In the genomic region with DNA sequence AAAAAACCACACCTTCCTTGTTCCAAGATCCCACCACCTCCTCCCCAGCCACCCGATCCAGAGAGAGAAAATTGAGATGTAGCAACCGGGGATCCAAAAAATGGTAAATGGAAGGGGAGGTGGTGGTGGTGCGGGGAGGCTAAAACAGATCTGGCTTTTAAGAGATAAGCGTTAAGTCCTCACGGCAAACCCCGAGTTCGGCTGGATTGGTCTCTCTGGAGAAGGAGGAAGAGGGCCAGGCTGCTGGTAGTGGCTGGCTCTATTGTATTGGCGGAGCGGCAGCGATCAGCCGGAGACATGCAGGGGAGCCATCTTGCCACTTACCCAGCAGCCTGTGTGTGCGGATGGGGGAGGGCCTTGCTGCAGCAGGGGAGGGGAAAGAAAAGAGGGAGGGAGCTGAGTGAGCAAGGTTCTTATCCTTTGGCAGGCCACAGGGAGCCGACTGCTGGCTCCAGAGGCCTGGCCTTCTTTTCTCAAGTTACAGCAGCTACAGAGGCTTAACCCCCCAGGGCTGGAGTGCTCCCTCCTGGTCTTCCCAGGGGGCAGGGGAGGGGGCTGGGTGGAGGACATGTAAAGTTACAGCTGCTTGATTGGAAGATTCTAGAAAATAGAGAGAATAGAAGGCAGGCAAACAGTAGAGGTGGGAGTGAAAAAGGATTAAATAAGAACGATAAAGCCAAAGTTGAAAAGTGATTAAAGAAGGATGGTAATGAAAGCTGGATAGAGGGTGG, we compare ENCODE assay signal across 8 cellular contexts. TPM values are rescaled to one million over a fixed set of nuclear protein-coding genes. Genes with fewer than 3 reads are reported as not detected.
DNase-seq lines count a peak whose midpoint lies in the region; ATAC-seq lines count a peak whose summit lies in the region.

No MANE protein-coding gene starts in this region.

- peak overlapping the region; percentile 93 for H3K4me3 Mint-ChIP-seq in T-helper 17 cell

- no peaks in the 10 kb centered on the region for H3K27me3 Mint-ChIP-seq in T-helper 17 cell

- peaks cover 24% of the 10 kb centered on the region for H3K4me1 Mint-ChIP-seq in T-helper 17 cell

- ATAC-seq in GM18867 (IDR thresholded peaks at IDR 0.05; ENCODE audit: unreplicated experiment): peak; percentile 86
- ATAC-seq in HG03103 (IDR thresholded peaks at IDR 0.05; ENCODE audit: low read depth, unreplicated experiment): peak; percentile 89
- peak; percentile 92 for ATAC-seq in T-helper 17 cell

- peak; percentile 59 to 68 (median 66) for DNase-seq in T-helper 17 cell
- peak; percentile 72 for DNase-seq in central memory CD4-positive, alpha-beta T cell
- DNase-seq in kidney tubule cell (ENCODE audit: low spot score): peak; percentile 90
- DNase-seq in stimulated activated CD4-positive, alpha-beta T cell treated with anti-CD3 and anti-CD28 coated beads, Interleukin-1b, Interleukin-23, amount 100 ng/mL, for 24 hours (ENCODE audit: low read depth in 4 of 4, low spot score in 1 of 4): peak; percentile 43 to 72 (median 58)
- no peak for DNase-seq in DMS153 treated with DMSO at 0.1 percent for 48 hours (lab: John Stamatoyannopoulos, UW; ENCODE audit: unreplicated experiment)
- DNase-seq in effector CD8-positive, alpha-beta T cell (lab: John Stamatoyannopoulos, UW): no peak

- H3K27ac Mint-ChIP-seq in T-helper 17 cell: peak overlapping the region; percentile 95

- H3K36me3 Mint-ChIP-seq in T-helper 17 cell (ENCODE audit: low read depth): no peaks in the 10 kb centered on the region

- no peaks in the 10 kb centered on the region for H3K9me3 ChIP-seq in T-helper 17 cell (ENCODE audit: control insufficient read depth, low read length, poor library complexity, severe bottlenecking)

RNA-seq across cellular contexts. Expression of gene CDH24, which starts 14.1 kb away (rescaled TPM):
- 1 to 10 TPM; 1.6 to 1.8 TPM for total RNA-seq in T-helper 17 cell

RNA-seq across cellular contexts. Expression of gene ACIN1, which starts 23.5 kb away (rescaled TPM):
- total RNA-seq in T-helper 17 cell: 100 to 1,000 TPM; 264 to 298 TPM

RNA-seq across cellular contexts. Expression of gene C14orf119, which starts 23.9 kb away (rescaled TPM):
- 10 to 100 TPM; 10.5 to 11.6 TPM for total RNA-seq in T-helper 17 cell

RNA-seq across cellular contexts. Expression of gene PSMB11, which starts 29.4 kb away (rescaled TPM):
- total RNA-seq in T-helper 17 cell: not detected

RNA-seq across cellular contexts. Expression of gene CIROP, which starts 33.4 kb away (rescaled TPM):
- not detected for total RNA-seq in T-helper 17 cell

Comparison
In these comparisons a context has a peak if more than half of its experiments do, and no peak if none do; other contexts are left out.
1. DNase-seq: peak in T-helper 17 cell (3 of 3), central memory CD4-positive, alpha-beta T cell (single experiment), kidney tubule cell (single experiment) and stimulated activated CD4-positive, alpha-beta T cell treated with anti-CD3 and anti-CD28 coated beads, Interleukin-1b, Interleukin-23, amount 100 ng/mL, for 24 hours (4 of 4); none in DMS153 treated with DMSO at 0.1 percent for 48 hours (single experiment) and effector CD8-positive, alpha-beta T cell (single experiment).
2. Peak in every context shown above with its lines, with median percentiles within 50 percentile points of each other: ATAC-seq.